In genomic region chr11:10454902-10455631, GRCh38 we compare ENCODE assay signal across 1 cellular context.
A peak's percentile ranks its signal among the peaks of the same experiment; 100 is the strongest.
TF ChIP-seq lines count a peak whose summit lies in the region.

Gene AMPD3, plus strand, starts transcription at chr11:10455264. Its CDS starts 6,256 bp downstream, at chr11:10461520.

TF ChIP-seq in GM12878, 131 proteins besides CTCF, POLR2A, EP300 and RAD21 (continued from another document and continues in another):
- TF ChIP-seq ATF3 (IDR thresholded peaks at IDR 0.05; ENCODE audit: borderline replicate concordance, extremely low read depth, low read depth, low read length) (no peak), MXI1 (IDR thresholded peaks at IDR 0.05; ENCODE audit: low read depth, low read length) (no peak), SRF (IDR thresholded peaks at IDR 0.05; ENCODE audit: low read depth in 2 of 2, low read length in 2 of 2) (no peak), BRCA1 (IDR thresholded peaks at IDR 0.05; ENCODE audit: low read depth, low read length) (no peak), KLF5 (IDR thresholded peaks at IDR 0.05; ENCODE audit: partially characterized antibody) (peak; percentile 57), HDAC2 (IDR thresholded peaks at IDR 0.05) (no peak), SP1 (IDR thresholded peaks at IDR 0.05; ENCODE audit: low read depth, low read length) (peak; percentile 68), ASH2L (IDR thresholded peaks at IDR 0.05; ENCODE audit: borderline replicate concordance, low read depth) (no peak), CEBPB (IDR thresholded peaks at IDR 0.05; ENCODE audit: borderline replicate concordance in 1 of 2, low read depth in 2 of 2, low read length in 2 of 2) (no peak), CHD2 (IDR thresholded peaks at IDR 0.05; ENCODE audit: borderline replicate concordance, low read depth, low read length) (0 out of 2 replicates have a peak, but pooled peaks have one; percentile 8), BCL3 (IDR thresholded peaks at IDR 0.05; ENCODE audit: borderline replicate concordance, insufficient read depth, low read depth, low read length, poor library complexity, severe bottlenecking) (peak; percentile 59), DPF2 (IDR thresholded peaks at IDR 0.05) (peak; percentile 61), MEF2B (IDR thresholded peaks at IDR 0.05; ENCODE audit: partially characterized antibody, poor library complexity, severe bottlenecking) (peak; percentile 36), TCF3 (IDR thresholded peaks at IDR 0.05; ENCODE audit: borderline replicate concordance, insufficient read depth, low read depth, low read length) (no peak), HDAC6 (IDR thresholded peaks at IDR 0.05; ENCODE audit: unreplicated experiment) (no peak), PRDM15 (CRISPR knock-in tag; IDR thresholded peaks at IDR 0.05) (no peak), E2F8 (IDR thresholded peaks at IDR 0.05; ENCODE audit: low read depth, partially characterized antibody) (no peak), ZNF274 (IDR thresholded peaks at IDR 0.05; ENCODE audit: insufficient read depth, insufficient read length) (no peak), RELA (IDR thresholded peaks at IDR 0.05; ENCODE audit: borderline replicate concordance, partially characterized antibody) (peak; percentile 97), YY1 (IDR thresholded peaks at IDR 0.05; ENCODE audit: low read depth, low read length) (no peak; the same call in 1 of the 2 replicates), RELB (IDR thresholded peaks at IDR 0.05; ENCODE audit: low read depth) (peak; percentile 88), PAX8 (IDR thresholded peaks at IDR 0.05) (no peak), GABPA (IDR thresholded peaks at IDR 0.05; ENCODE audit: low read depth) (no peak), SMAD5 (IDR thresholded peaks at IDR 0.05; ENCODE audit: low read depth) (no peak), KDM1A (IDR thresholded peaks at IDR 0.05; ENCODE audit: borderline replicate concordance) (no peak), EZH2 (IDR thresholded peaks at IDR 0.05; ENCODE audit: borderline replicate concordance, control insufficient read depth, low read depth, low read length) (no peak), MEF2A (IDR thresholded peaks at IDR 0.05; ENCODE audit: insufficient read depth, low read depth, low read length) (0 out of 2 replicates have a peak, but pooled peaks have one; percentile 67), MYC (IDR thresholded peaks at IDR 0.05; ENCODE audit: insufficient read depth, insufficient read length, insufficient replicate concordance, low read length, severe bottlenecking) (no peak), TAF1 (IDR thresholded peaks at IDR 0.05; ENCODE audit: borderline replicate concordance, low read depth, low read length) (0 out of 2 replicates have a peak, but pooled peaks have one; percentile 34), HCFC1 (IDR thresholded peaks at IDR 0.05; ENCODE audit: low read length) (no peak), SKIL (IDR thresholded peaks at IDR 0.05; ENCODE audit: low read depth, poor library complexity, severe bottlenecking) (peak; percentile 41), ETV6 (conservative IDR thresholded peaks at IDR 0.05 in 1 of 2, IDR thresholded peaks at IDR 0.05 in 1 of 2; ENCODE audit: borderline replicate concordance in 1 of 2, low read depth in 1 of 2) (peak in 1 of 2 experiments; percentile 19; a peak in 1 of 4 replicates), BHLHE40 (IDR thresholded peaks at IDR 0.05; ENCODE audit: borderline replicate concordance in 1 of 2, low read depth in 2 of 2, low read length in 1 of 2) (peak in 1 of 2 experiments; percentile 61; a peak in 3 of 4 replicates), E2F4 (IDR thresholded peaks at IDR 0.05; ENCODE audit: low read depth, low read length) (no peak), SUZ12 (IDR thresholded peaks at IDR 0.05; ENCODE audit: unreplicated experiment) (no peak), ZNF207 (IDR thresholded peaks at IDR 0.05; ENCODE audit: borderline replicate concordance) (no peak), EED (IDR thresholded peaks at IDR 0.05; ENCODE audit: low read depth) (peak; percentile 89), HSF1 (IDR thresholded peaks at IDR 0.05; ENCODE audit: low read depth, low read length) (no peak), ZBTB4 (CRISPR knock-in tag; IDR thresholded peaks at IDR 0.05) (no peak), SPI1 (IDR thresholded peaks at IDR 0.05; ENCODE audit: borderline replicate concordance, insufficient read depth, low read depth, low read length) (no peak), POU2F2 (IDR thresholded peaks at IDR 0.05; ENCODE audit: borderline replicate concordance, low read depth, low read length) (peak; percentile 98), CHD4 (IDR thresholded peaks at IDR 0.05) (no peak), RFX5 (IDR thresholded peaks at IDR 0.05; ENCODE audit: low read depth, low read length) (no peak), IRF4 (IDR thresholded peaks at IDR 0.05; ENCODE audit: low read depth, low read length) (peak; percentile 83; the same call in 1 of the 2 replicates)
